In genomic region chr14:103607039-103607668, GRCh38 we compare ENCODE assay signal across 8 cellular contexts. TPM values are rescaled to one million over a fixed set of nuclear protein-coding genes. Genes with fewer than 3 reads are reported as not detected.
DNase-seq lines count a peak whose midpoint lies in the region; ATAC-seq and TF ChIP-seq lines count a peak whose summit lies in the region.

No MANE protein-coding gene starts in this region.

- DNase-seq in AG04450 (ENCODE audit: low read depth, low spot score) (peak; percentile 80), GM19238 (ENCODE audit: insufficient read length, low spot score) (peak; percentile 56), HT-29 (ENCODE audit: low spot score) (peak; percentile 32), fibroblast of peridontal ligament (ENCODE audit: extremely low read depth) (peak; percentile 95)
- DNase-seq in natural killer cell treated with Interleukin-12 subunit alpha and Interleukin-12 subunit beta and Interleukin-15 and Interleukin-18, amount 100 ng/mL, for 72 hours (ENCODE audit: low spot score) = peak; percentile 76

- H3K4me3 ChIP-seq in AG04450 (ENCODE audit: low read depth, low read length) (peak overlapping the region; percentile 35), thymus (ENCODE audit: low read length) (peak overlapping the region; percentile 28)

- CTCF ChIA-PET in AG04450 (lab: Charles Lee) = no interaction called here

- H3K27me3 ChIP-seq in AG04450 (ENCODE audit: control insufficient read depth, insufficient read depth, low read length) (peaks cover 4% of the 10 kb centered on the region), thymus (ENCODE audit: control insufficient read depth, insufficient read depth) (peaks cover 4% of the 10 kb centered on the region)

- H3K9me3 ChIP-seq in AG04450 (ENCODE audit: control insufficient read depth, insufficient read depth, low read length) (peaks cover 18% of the 10 kb centered on the region), thymus (ENCODE audit: control insufficient read depth) (peaks cover 5% of the 10 kb centered on the region)

- peaks cover 6% of the 10 kb centered on the region for H3K9me3 Mint-ChIP-seq in activated T-helper 17 cell treated with anti-CD3 and anti-CD28 coated beads, Interleukin-2, amount 50 U/mL, for 72 hours
- H3K9me3 Mint-ChIP-seq in natural killer cell treated with Interleukin-12 subunit alpha and Interleukin-12 subunit beta and Interleukin-15 and Interleukin-18, amount 100 ng/mL, for 72 hours = peaks cover 6% of the 10 kb centered on the region

- H3K4me1 Mint-ChIP-seq in activated T-helper 17 cell treated with anti-CD3 and anti-CD28 coated beads, Interleukin-2, amount 50 U/mL, for 72 hours = peaks cover 7% of the 10 kb centered on the region
- H3K4me1 Mint-ChIP-seq in natural killer cell treated with Interleukin-12 subunit alpha and Interleukin-12 subunit beta and Interleukin-15 and Interleukin-18, amount 100 ng/mL, for 72 hours (ENCODE audit: low read depth in 2 of 2) = peaks cover 16 to 19% of the 10 kb centered on the region in 2 donors

- no peak overlapping the region for H3K27ac ChIP-seq in AG04450 (ENCODE audit: low read depth, low read length)
- H3K27ac ChIP-seq in thymus (ENCODE audit: low read depth) = peak overlapping the region; percentile 15

- POLR2A ChIA-PET in AG04450 (lab: Yijun Ruan, JAX) = interaction anchor here (0.9 to 1.4 kb wide), 3 partner anchors 11 to 57 kb away, joined by 3 to 7 read pairs (median 4); partner anchors contain the start of gene KLC1

- peak overlapping the region; percentile 37 for H3K27ac Mint-ChIP-seq in activated T-helper 17 cell treated with anti-CD3 and anti-CD28 coated beads, Interleukin-2, amount 50 U/mL, for 72 hours
- peak overlapping the region; percentile 11 to 44 for H3K27ac Mint-ChIP-seq in natural killer cell treated with Interleukin-12 subunit alpha and Interleukin-12 subunit beta and Interleukin-15 and Interleukin-18, amount 100 ng/mL, for 72 hours

- H3K36me3 Mint-ChIP-seq in activated T-helper 17 cell treated with anti-CD3 and anti-CD28 coated beads, Interleukin-2, amount 50 U/mL, for 72 hours (ENCODE audit: low read depth) = no peaks in the 10 kb centered on the region
- peaks cover 14% of the 10 kb centered on the region for H3K36me3 Mint-ChIP-seq in natural killer cell treated with Interleukin-12 subunit alpha and Interleukin-12 subunit beta and Interleukin-15 and Interleukin-18, amount 100 ng/mL, for 72 hours

- H3K36me3 ChIP-seq in thymus (ENCODE audit: control insufficient read depth, insufficient read depth) = no peaks in the 10 kb centered on the region

- TF ChIP-seq CTCF in AG04450 (IDR thresholded peaks at IDR 0.05; ENCODE audit: low read depth, low read length) = peak; percentile 45

- H3K4me3 Mint-ChIP-seq in activated T-helper 17 cell treated with anti-CD3 and anti-CD28 coated beads, Interleukin-2, amount 50 U/mL, for 72 hours = peak overlapping the region; percentile 68
- H3K4me3 Mint-ChIP-seq in natural killer cell treated with Interleukin-12 subunit alpha and Interleukin-12 subunit beta and Interleukin-15 and Interleukin-18, amount 100 ng/mL, for 72 hours = peak overlapping the region; percentile 82

- WGBS in thymus = under 1% methylated on average over 25 of the region's 25 CpGs

- ATAC-seq in activated T-helper 17 cell treated with anti-CD3 and anti-CD28 coated beads, Interleukin-2, amount 50 U/mL, for 72 hours (replicated peaks) = peak; percentile 90
- ATAC-seq in natural killer cell treated with Interleukin-12 subunit alpha and Interleukin-12 subunit beta and Interleukin-15 and Interleukin-18, amount 100 ng/mL, for 72 hours = peak; percentile 82

- H3K4me1 ChIP-seq in thymus (ENCODE audit: control insufficient read depth, insufficient read depth, low read length) = peaks cover 21% of the 10 kb centered on the region

- peaks cover 3% of the 10 kb centered on the region for H3K27me3 Mint-ChIP-seq in activated T-helper 17 cell treated with anti-CD3 and anti-CD28 coated beads, Interleukin-2, amount 50 U/mL, for 72 hours
- H3K27me3 Mint-ChIP-seq in natural killer cell treated with Interleukin-12 subunit alpha and Interleukin-12 subunit beta and Interleukin-15 and Interleukin-18, amount 100 ng/mL, for 72 hours = peaks cover 8 to 23% of the 10 kb centered on the region in 2 donors

TF ChIP-seq in PFSK-1, 5 proteins besides CTCF, POLR2A, EP300 and RAD21:
- TF ChIP-seq TAF1 (IDR thresholded peaks at IDR 0.05; ENCODE audit: borderline replicate concordance, insufficient read depth, low read length) (no peak), REST (IDR thresholded peaks at IDR 0.05; ENCODE audit: insufficient read depth in 1 of 2, low read depth in 2 of 2, low read length in 2 of 2) (no peak), SIN3A (IDR thresholded peaks at IDR 0.05; ENCODE audit: borderline replicate concordance, insufficient read depth, low read length) (peak; percentile 98), FOXP2 (optimal IDR thresholded peaks at IDR 0.05; ENCODE audit: borderline replicate concordance, extremely low read depth, extremely low read length, insufficient read depth) (peak; percentile 80), POLR2AphosphoS5 (IDR thresholded peaks at IDR 0.05; ENCODE audit: low read depth, low read length) (no peak)

RNA-seq across cellular contexts. Expression of gene KLC1, which starts 21.9 kb away (rescaled TPM):
- polyA plus RNA-seq in AG04450 (2011; rRNA removed) (126 and 160 TPM in 2 replicates), thymus (121 TPM)
- polyA minus RNA-seq in AG04450 (2011; rRNA and poly(A)+ RNA removed) = 134 and 150 TPM in 2 replicates
- 93.5 and 102 TPM in 2 replicates for total RNA-seq in HT-29 (2014; rRNA removed; shearing (Covaris generic))
- polyA plus RNA-seq in PFSK-1 (2012; ENCODE audit: insufficient read length, low read depth) = 150 TPM
- 100 to 1,000 TPM; 135 to 137 TPM for total RNA-seq in activated T-helper 17 cell treated with anti-CD3 and anti-CD28 coated beads, Interleukin-2, amount 50 U/mL, for 72 hours
- total RNA-seq in natural killer cell treated with Interleukin-12 subunit alpha and Interleukin-12 subunit beta and Interleukin-15 and Interleukin-18, amount 100 ng/mL, for 72 hours = 100 to 1,000 TPM; 150 to 189 TPM

RNA-seq across cellular contexts. Expression of gene COA8, which starts 44.4 kb away (rescaled TPM):
- polyA plus RNA-seq in AG04450 (2011; rRNA removed) (25.8 and 29.8 TPM in 2 replicates), thymus (39.2 TPM)
- polyA minus RNA-seq in AG04450 (2011; rRNA and poly(A)+ RNA removed) = 5.7 and 6.3 TPM in 2 replicates
- total RNA-seq in HT-29 (2014; rRNA removed; shearing (Covaris generic)) = 11.2 and 15.3 TPM in 2 replicates
- 31.0 TPM for polyA plus RNA-seq in PFSK-1 (2012; ENCODE audit: insufficient read length, low read depth)
- 10 to 100 TPM; 30.9 to 39.9 TPM for total RNA-seq in activated T-helper 17 cell treated with anti-CD3 and anti-CD28 coated beads, Interleukin-2, amount 50 U/mL, for 72 hours
- 10 to 100 TPM; 35.8 to 38.3 TPM for total RNA-seq in natural killer cell treated with Interleukin-12 subunit alpha and Interleukin-12 subunit beta and Interleukin-15 and Interleukin-18, amount 100 ng/mL, for 72 hours

RNA-seq across cellular contexts. Expression of gene BAG5, which starts 44.7 kb away (rescaled TPM):
- polyA plus RNA-seq in AG04450 (2011; rRNA removed) = 10.5 and 12.5 TPM in 2 replicates
- 12.7 and 15.0 TPM in 2 replicates for polyA minus RNA-seq in AG04450 (2011; rRNA and poly(A)+ RNA removed)
- 11.7 and 12.1 TPM in 2 replicates for total RNA-seq in HT-29 (2014; rRNA removed; shearing (Covaris generic))
- polyA plus RNA-seq in PFSK-1 (2012; ENCODE audit: insufficient read length, low read depth) = 7.2 TPM
- 10 to 100 TPM; 21.0 to 33.2 TPM for total RNA-seq in activated T-helper 17 cell treated with anti-CD3 and anti-CD28 coated beads, Interleukin-2, amount 50 U/mL, for 72 hours
- total RNA-seq in natural killer cell treated with Interleukin-12 subunit alpha and Interleukin-12 subunit beta and Interleukin-15 and Interleukin-18, amount 100 ng/mL, for 72 hours = 10 to 100 TPM; 27.4 to 29.6 TPM
- 12.5 TPM for polyA plus RNA-seq in thymus

Comparison
In these comparisons a context has a peak if more than half of its experiments do, and no peak if none do; other contexts are left out.
1. DNase-seq: peak in every context shown above with its lines; median percentile 95 in fibroblast of peridontal ligament; 80 in AG04450; 76 in natural killer cell treated with Interleukin-12 subunit alpha and Interleukin-12 subunit beta and Interleukin-15 and Interleukin-18, amount 100 ng/mL, for 72 hours; 56 in GM19238; 32 in HT-29.